In genomic region chr19:9724157-9724556, GRCh38 we compare ENCODE assay signal across 28 cellular contexts.
"Had no signal": no experiment of that assay in that cellular context is flagged by ENCODE, and none has a peak within 500 bp of the region (broad histone marks: within the 10 kb centered on the region; RNA-seq: fewer than 3 reads in every experiment).

No MANE protein-coding gene starts in this region.

- H3K27me3 ChIP-seq: stomach, suprapubic skin, testis, thyroid gland, tibial artery, tibial nerve, transverse colon, upper lobe of left lung, upper lobe of right lung, uterus, vagina had no signal

- H3K9me3 ChIP-seq: suprapubic skin, testis, thoracic aorta, thyroid gland, transverse colon, upper lobe of right lung, uterus, vagina had no signal

- H3K27me3 Mint-ChIP-seq: stimulated activated memory B cell treated with anti-CD40 and anti-IgM and Interleukin-4, amounts not matched to agents 10 μg/mL and 1 μg/mL and 100 μg/mL, for 72 hours; stimulated activated naive CD8-positive, alpha-beta T cell treated with anti-CD3 and anti-CD28 coated beads, Interleukin-15, amount 100 ng/mL, for 72 hours; stimulated activated naive CD8-positive, alpha-beta T cell treated with anti-CD3 and anti-CD28 coated beads, Interleukin-15, Interleukin-2, amounts not matched to agents 100 ng/mL and 50 ng/mL, for 24 hours; type B pancreatic cell had no signal

- H3K27ac ChIP-seq: stomach, suprapubic skin, testis, thoracic aorta, thyroid gland, tibial artery, tibial nerve, transverse colon, upper lobe of left lung, upper lobe of right lung, uterus, vagina had no signal

- FAIRE-seq: urothelium cell line had no signal

- H3K9me3 Mint-ChIP-seq: stimulated activated effector memory CD8-positive, alpha-beta T cell treated with anti-CD3 and anti-CD28 coated beads, Interleukin-12 subunit alpha, Interleukin-12 subunit beta, amount 100 ng/mL, for 72 hours; type B pancreatic cell had no signal

- H3K4me3 ChIP-seq: stomach, suprapubic skin, testis, thoracic aorta, thyroid gland, tibial artery, tibial nerve, transverse colon, upper lobe of left lung, upper lobe of right lung, uterus, vagina had no signal

- H3K4me1 ChIP-seq: stomach, suprapubic skin, tibial artery, tibial nerve, transverse colon, upper lobe of right lung, uterus, vagina had no signal

- H3K27ac Mint-ChIP-seq: stimulated activated effector memory CD8-positive, alpha-beta T cell treated with anti-CD3 and anti-CD28 coated beads, Interleukin-12 subunit alpha, Interleukin-12 subunit beta, amount 100 ng/mL, for 72 hours; stimulated activated memory B cell treated with anti-CD40 and anti-IgM and Interleukin-4, amounts not matched to agents 10 μg/mL and 1 μg/mL and 100 μg/mL, for 72 hours; stimulated activated naive B cell treated with anti-CD40 and anti-IgM and Interleukin-4, amounts not matched to agents 10 μg/mL and 1 μg/mL and 100 μg/mL, for 72 hours; stimulated activated naive CD8-positive, alpha-beta T cell treated with anti-CD3 and anti-CD28 coated beads, Interleukin-15, amount 100 ng/mL, for 72 hours; stimulated activated naive CD8-positive, alpha-beta T cell treated with anti-CD3 and anti-CD28 coated beads, Interleukin-15, Interleukin-2, amounts not matched to agents 100 ng/mL and 50 ng/mL, for 24 hours; type B pancreatic cell had no signal

- H3K36me3 Mint-ChIP-seq: stimulated activated effector memory CD8-positive, alpha-beta T cell treated with anti-CD3 and anti-CD28 coated beads, Interleukin-12 subunit alpha, Interleukin-12 subunit beta, amount 100 ng/mL, for 72 hours; type B pancreatic cell had no signal

- H3K4me3 Mint-ChIP-seq: stimulated activated effector memory CD8-positive, alpha-beta T cell treated with anti-CD3 and anti-CD28 coated beads, Interleukin-12 subunit alpha, Interleukin-12 subunit beta, amount 100 ng/mL, for 72 hours; stimulated activated memory B cell treated with anti-CD40 and anti-IgM and Interleukin-4, amounts not matched to agents 10 μg/mL and 1 μg/mL and 100 μg/mL, for 72 hours; stimulated activated naive B cell treated with anti-CD40 and anti-IgM and Interleukin-4, amounts not matched to agents 10 μg/mL and 1 μg/mL and 100 μg/mL, for 72 hours; stimulated activated naive CD8-positive, alpha-beta T cell treated with anti-CD3 and anti-CD28 coated beads, Interleukin-15, amount 100 ng/mL, for 72 hours; stimulated activated naive CD8-positive, alpha-beta T cell treated with anti-CD3 and anti-CD28 coated beads, Interleukin-15, Interleukin-2, amounts not matched to agents 100 ng/mL and 50 ng/mL, for 24 hours; type B pancreatic cell had no signal

- DNase-seq: stimulated activated CD4-positive, alpha-beta T cell treated with anti-CD3 and anti-CD28 coated beads, Interleukin-2, amount 100 ng/mL, for 48 hours; stimulated activated CD4-positive, alpha-beta T cell treated with anti-CD3 and anti-CD28 coated beads, Interleukin-4, amount 100 ng/mL, for 1 hour; stimulated activated CD4-positive, alpha-beta T cell treated with anti-CD3 and anti-CD28 coated beads, Interleukin-4, amount 100 ng/mL, for 24 hours; stimulated activated CD4-positive, alpha-beta T cell treated with anti-CD3 and anti-CD28 coated beads, Interleukin-4, amount 100 ng/mL, for 4 hours; stimulated activated CD8-positive, alpha-beta memory T cell treated with anti-CD3 and anti-CD28 coated beads, Interleukin-4, amount 100 ng/mL, for 48 hours; stimulated activated naive B cell treated with anti-CD40 and anti-IgM and Interleukin-4, amounts not matched to agents 10 μg/mL and 1 μg/mL and 100 μg/mL, for 72 hours; stimulated activated naive CD4-positive, alpha-beta T cell; stimulated activated naive CD4-positive, alpha-beta T cell treated with Interleukin-2 at 50 U/mL for 16 hours; stimulated activated naive CD8-positive, alpha-beta T cell treated with anti-CD3 and anti-CD28 coated beads, Interleukin-15, amount 100 ng/mL, for 72 hours; stimulated activated naive CD8-positive, alpha-beta T cell treated with anti-CD3 and anti-CD28 coated beads, Interleukin-15, Interleukin-2, amounts not matched to agents 100 U/mL and 50 U/mL, for 24 hours; stomach; substantia nigra; testis; thyroid gland; tibial artery; transverse colon; upper lobe of left lung; upper lobe of right lung; uterus had no signal

- H3K36me3 ChIP-seq: stomach, suprapubic skin, thoracic aorta, thyroid gland, tibial artery, tibial nerve, transverse colon, upper lobe of left lung, upper lobe of right lung, uterus, vagina had no signal

- ATAC-seq: stimulated activated effector memory CD8-positive, alpha-beta T cell treated with anti-CD3 and anti-CD28 coated beads, Interleukin-12 subunit alpha, Interleukin-12 subunit beta, amount 100 ng/mL, for 72 hours; stimulated activated memory B cell treated with anti-CD40 and anti-IgM and Interleukin-4, amounts not matched to agents 10 μg/mL and 1 μg/mL and 100 μg/mL, for 72 hours; stimulated activated naive B cell treated with anti-CD40 and anti-IgM and Interleukin-4, amounts not matched to agents 10 μg/mL and 1 μg/mL and 100 μg/mL, for 72 hours; stimulated activated naive CD8-positive, alpha-beta T cell treated with anti-CD3 and anti-CD28 coated beads, Interleukin-15, amount 100 ng/mL, for 72 hours; stimulated activated naive CD8-positive, alpha-beta T cell treated with anti-CD3 and anti-CD28 coated beads, Interleukin-15, Interleukin-2, amounts not matched to agents 100 U/mL and 50 U/mL, for 24 hours; upper lobe of right lung had no signal
